ENCODE assay signal across 23 cellular contexts in the genomic region with DNA sequence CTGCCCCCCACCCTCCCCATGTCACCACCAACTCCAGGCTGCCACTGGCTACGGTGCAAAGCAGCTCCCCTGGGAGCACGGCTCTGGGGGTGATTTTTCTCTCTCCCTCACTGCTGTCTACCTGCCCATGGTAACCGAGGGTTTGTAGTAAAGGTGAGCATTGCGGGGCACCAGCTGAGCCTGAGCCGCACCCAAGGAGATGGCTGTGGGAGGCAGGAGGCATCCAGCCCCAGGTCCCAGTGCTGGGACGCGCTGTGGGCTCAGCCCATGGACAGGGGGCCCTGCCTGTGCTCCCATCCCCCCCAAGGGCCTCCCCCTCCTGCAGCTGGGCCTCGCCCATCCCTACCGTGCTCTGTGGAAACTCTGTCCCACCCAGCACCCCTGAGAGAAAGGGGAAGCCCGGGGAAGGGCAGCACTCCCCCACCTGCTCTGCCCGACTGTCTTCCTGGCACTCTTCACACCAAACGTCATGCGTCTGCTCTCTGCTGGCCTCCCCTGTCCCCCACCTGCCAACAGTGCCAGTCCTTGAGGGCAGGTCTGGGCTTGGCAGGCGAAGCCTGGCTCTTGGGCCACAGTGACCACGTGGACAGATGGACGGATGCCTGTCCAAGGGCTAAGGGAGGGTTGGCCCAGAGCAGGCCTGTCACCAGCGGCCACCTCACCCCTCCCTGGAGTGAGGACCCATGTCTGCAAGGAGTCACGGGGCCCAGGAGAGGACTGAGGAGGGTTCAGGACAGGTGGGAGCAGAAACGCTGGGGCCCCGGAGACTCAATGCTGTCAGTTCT. TPM values are rescaled to one million over a fixed set of nuclear protein-coding genes. Genes with fewer than 3 reads are reported as not detected.
DNase-seq lines count a peak whose midpoint lies in the region; ATAC-seq, FAIRE-seq and TF ChIP-seq lines count a peak whose summit lies in the region.
"Had no signal": no experiment of that assay in that cellular context is flagged by ENCODE, and none has a peak within 500 bp of the region (broad histone marks: within the 10 kb centered on the region; RNA-seq: fewer than 3 reads in every experiment).

No MANE protein-coding gene starts in this region.

- no peak for TF ChIP-seq CTCF in brain (conservative IDR thresholded peaks at IDR 0.05)
- TF ChIP-seq CTCF in tibial artery (IDR thresholded peaks at IDR 0.05) = no peak

- H3K27ac ChIP-seq in tibial artery = no peak overlapping the region
- H3K27ac ChIP-seq: KMS-11 had no signal

- peaks cover 0 to 97% of the 10 kb centered on the region in 2 donors for H3K27me3 ChIP-seq in tibial artery

- CTCF ChIA-PET in HEK293T (lab: Yijun Ruan, JAX) = no interaction called here

- peaks cover 0 to 6% (median 0%) of the 10 kb centered on the region in 5 experiments for H3K9me3 Mint-ChIP-seq in brain
- H3K9me3 Mint-ChIP-seq: CD8-positive, alpha-beta T cell had no signal

- H3K4me1 ChIP-seq in tibial artery = peaks cover 0 to 9% (median 8%) of the 10 kb centered on the region in 4 donors
- H3K4me1 ChIP-seq: BE2C had no signal

- no peaks in the 10 kb centered on the region for H3K9me3 ChIP-seq in tibial artery
- H3K9me3 ChIP-seq: BE2C had no signal

- no peak overlapping the region for H3K4me3 ChIP-seq in tibial artery

- H3K36me3 Mint-ChIP-seq in brain = no peaks in the 10 kb centered on the region
- H3K36me3 Mint-ChIP-seq: CD8-positive, alpha-beta T cell had no signal

- H3K4me3 Mint-ChIP-seq in brain = no peak overlapping the region
- H3K4me3 Mint-ChIP-seq: CD8-positive, alpha-beta T cell had no signal

- H3K36me3 ChIP-seq in tibial artery = no peaks in the 10 kb centered on the region
- H3K36me3 ChIP-seq: BE2C had no signal

- POLR2A ChIA-PET in HEK293T (lab: Yijun Ruan, JAX) = no interaction called here

- H3K4me1 Mint-ChIP-seq in brain = peaks cover 54% of the 10 kb centered on the region

- H3K27ac Mint-ChIP-seq in brain = peak overlapping the region in 3 of 5 experiments; percentile 72 to 83 (median 78)
- H3K27ac Mint-ChIP-seq: CD8-positive, alpha-beta T cell had no signal

- intact Hi-C loops in tibial artery (cut with DNase I; ENCODE audit: low total_unique reads) = no loop called here

- peak; percentile 69 for ATAC-seq in left lobe of liver
- ATAC-seq: CD8-positive, alpha-beta T cell; HCT116 had no signal

- peak in 2 of 3 experiments; percentile 25 to 37 for DNase-seq in NCI-H1417 (lab: John Stamatoyannopoulos, UW)
- DNase-seq in NCI-H1417 treated with DMSO at 0.1 percent for 48 hours (lab: John Stamatoyannopoulos, UW) = no peak
- DNase-seq in left lobe of liver (ENCODE audit: low spot score) = peak; percentile 97
- no peak for DNase-seq in urothelium cell line (ENCODE audit: low spot score)
- no peak for DNase-seq in tibial artery
- DNase-seq in stimulated activated naive CD4-positive, alpha-beta T cell (lab: John Stamatoyannopoulos, UW) = no peak
- DNase-seq in HEK293T (ENCODE audit: extremely low spot score) = no peak
- DNase-seq: 8988T, BE2C, GF-D8, NCI-H1048, NCI-H2107, NCI-H345, NCI-H526 treated with DMSO at 0.1 percent for 48 hours, OCI-M1, RPMI8226 had no signal

- peak; percentile 32 for FAIRE-seq in urothelium cell line (lab: Jason Lieb, UNC)
- FAIRE-seq: GM12891, GM18507 had no signal

- peaks cover under 1% of the 10 kb centered on the region for H3K27me3 Mint-ChIP-seq in brain

TF ChIP-seq in HEK293T, 16 proteins besides CTCF, POLR2A, EP300 and RAD21:
- TF ChIP-seq BHLHE40 (IDR thresholded peaks at IDR 0.05; ENCODE audit: borderline replicate concordance) = no peak

RNA-seq across cellular contexts. Expression of a gene that starts 3.8 kb away (rescaled TPM):
- 6.4 TPM for polyA plus RNA-seq in brain (ENCODE audit: insufficient read depth, low read depth, low replicate concordance)
- 145 TPM for total RNA-seq in left lobe of liver
- total RNA-seq: CD8-positive, alpha-beta T cell; MCF 10A had no signal

Comparison
In these comparisons a context has a peak if more than half of its experiments do, and no peak if none do; other contexts are left out.
1. DNase-seq: peak in NCI-H1417 (2 of 3) and left lobe of liver (single experiment); none in NCI-H1417 treated with DMSO at 0.1 percent for 48 hours (single experiment), urothelium cell line (single experiment), tibial artery (0 of 2), stimulated activated naive CD4-positive, alpha-beta T cell (0 of 6) and HEK293T (single experiment).